8 cellular contexts compared by ENCODE assay signal in genomic region chr17:3911271-3912053, GRCh38.
DNase-seq lines count a peak whose midpoint lies in the region; ATAC-seq lines count a peak whose summit lies in the region.
"Had no signal": no experiment of that assay in that cellular context is flagged by ENCODE, and none has a peak within 500 bp of the region (broad histone marks: within the 10 kb centered on the region; RNA-seq: fewer than 3 reads in every experiment).

No MANE protein-coding gene starts in this region.

- peak; percentile 93 for DNase-seq in SIG-M5 treated with dmso at 0.1 percent for 504 hours (lab: John Stamatoyannopoulos, UW; ENCODE audit: unreplicated experiment)
- DNase-seq in activated naive CD8-positive, alpha-beta T cell treated with anti-CD3 and anti-CD28 coated beads, Interleukin-2, amount 50 U/mL, for 16 hours (ENCODE audit: low read depth, low spot score) = peak; percentile 35
- peak; percentile 56 to 62 for DNase-seq in stimulated activated CD4-positive, alpha-beta T cell treated with anti-CD3 and anti-CD28 coated beads, Interleukin-4, amount 100 ng/mL, for 4 hours
- DNase-seq in T1000 (lab: John Stamatoyannopoulos, UW) = no peak
- DNase-seq in ecto neural progenitor cell (ENCODE audit: low spot score) = no peak

- peak; percentile 63 for ATAC-seq in GM19328 (IDR thresholded peaks at IDR 0.05; ENCODE audit: unreplicated experiment)
- ATAC-seq in HG03064 (IDR thresholded peaks at IDR 0.05; ENCODE audit: low read depth, unreplicated experiment) = peak; percentile 54
- ATAC-seq: left colon had no signal

Comparison
In these comparisons a context has a peak if more than half of its experiments do, and no peak if none do; other contexts are left out.
1. DNase-seq: peak in SIG-M5 treated with dmso at 0.1 percent for 504 hours (single experiment), activated naive CD8-positive, alpha-beta T cell treated with anti-CD3 and anti-CD28 coated beads, Interleukin-2, amount 50 U/mL, for 16 hours (single experiment) and stimulated activated CD4-positive, alpha-beta T cell treated with anti-CD3 and anti-CD28 coated beads, Interleukin-4, amount 100 ng/mL, for 4 hours (2 of 2); none in T1000 (single experiment) and ecto neural progenitor cell (single experiment).